ENCODE assay signal across 12 cellular contexts in the genomic region with DNA sequence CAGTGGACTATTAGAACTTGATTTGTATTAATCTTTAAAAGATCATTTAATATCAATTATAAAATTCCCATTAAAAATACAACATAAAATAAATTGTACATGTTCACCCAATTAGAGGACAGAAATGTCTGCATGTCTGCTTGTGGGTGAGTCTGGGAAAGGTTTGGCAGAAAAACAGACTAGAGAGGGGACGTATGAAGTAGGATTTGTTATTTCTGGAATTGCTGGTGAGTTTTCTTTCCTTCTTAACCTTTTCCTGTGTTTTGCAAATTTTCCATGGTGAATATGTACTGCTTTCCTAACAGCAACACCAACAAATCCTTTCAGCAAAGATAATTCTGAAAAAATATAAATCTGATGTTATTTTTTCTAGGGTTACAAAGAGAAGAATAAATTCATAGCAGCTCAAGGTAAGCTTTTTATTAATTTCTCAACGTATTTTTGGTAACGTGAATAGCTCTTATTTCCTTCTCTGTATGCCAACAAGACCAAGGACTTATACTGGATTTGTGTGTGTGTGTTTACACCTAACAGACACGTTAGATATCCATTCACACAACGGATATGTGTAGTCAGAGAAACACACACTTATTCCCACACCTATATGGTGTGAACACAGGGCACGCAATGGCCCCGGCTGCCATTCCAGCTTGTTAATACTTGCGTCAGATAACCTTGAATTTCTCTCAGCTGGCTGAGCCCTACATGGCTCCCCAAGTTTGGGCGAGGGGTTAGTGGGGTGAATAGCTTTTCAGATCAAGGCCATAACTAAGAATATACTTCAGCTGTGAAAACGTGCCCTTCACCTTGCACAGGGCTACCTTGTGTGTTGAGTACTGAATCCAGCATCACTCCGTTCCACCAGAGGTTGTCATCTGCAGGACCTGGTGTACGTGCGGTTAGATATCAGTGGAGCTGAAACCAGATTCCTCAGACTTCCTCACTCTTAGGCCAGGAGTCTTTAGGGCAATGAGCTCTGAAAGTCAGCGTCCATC.
DNase-seq lines count a peak whose midpoint lies in the region; ATAC-seq and TF ChIP-seq lines count a peak whose summit lies in the region.
"Had no signal": no experiment of that assay in that cellular context is flagged by ENCODE, and none has a peak within 500 bp of the region (broad histone marks: within the 10 kb centered on the region; RNA-seq: fewer than 3 reads in every experiment).

No MANE protein-coding gene starts in this region.

- no peaks in the 10 kb centered on the region for H3K36me3 ChIP-seq in breast epithelium
- peaks cover 24% of the 10 kb centered on the region for H3K36me3 ChIP-seq in left ventricle myocardium inferior
- H3K36me3 ChIP-seq in stomach, result peaks cover under 1 to 65% (median 38%) of the 10 kb centered on the region in 4 donors

- no peak overlapping the region for H3K27ac Mint-ChIP-seq in MCF 10A (ENCODE audit: low read depth, unreplicated experiment)
- H3K27ac Mint-ChIP-seq in T-helper 17 cell, result peak overlapping the region; percentile 97

- peaks cover 60% of the 10 kb centered on the region for H3K36me3 Mint-ChIP-seq in MCF 10A (ENCODE audit: insufficient read depth, unreplicated experiment)
- H3K36me3 Mint-ChIP-seq in T-helper 17 cell (ENCODE audit: low read depth), result peaks cover 13% of the 10 kb centered on the region

- CTCF ChIA-PET in MCF 10A (lab: Yijun Ruan, JAX), result interaction anchor here (0.5 to 17.1 kb wide), 8 partner anchors 10 to 319 kb away, joined by 3 to 354 read pairs (median 6); no protein-coding TSS in a partner anchor

- H3K27me3 ChIP-seq in breast epithelium, result no peaks in the 10 kb centered on the region
- H3K27me3 ChIP-seq in left ventricle myocardium inferior (ENCODE audit: low read depth), result no peaks in the 10 kb centered on the region
- H3K27me3 ChIP-seq in stomach, result no peaks in the 10 kb centered on the region

- no peak for TF ChIP-seq POLR2A in breast epithelium (IDR thresholded peaks at IDR 0.05)
- TF ChIP-seq POLR2A in stomach (IDR thresholded peaks at IDR 0.05), result no peak

- H3K4me3 Mint-ChIP-seq in MCF 10A (ENCODE audit: unreplicated experiment) (no peak overlapping the region), T-helper 17 cell (peak overlapping the region; percentile 88)

- no peaks in the 10 kb centered on the region for H3K9me3 Mint-ChIP-seq in MCF 10A (ENCODE audit: unreplicated experiment)

- WGBS in stomach, 5 donors, result 77 to 90% (median 84%) methylated on average over 14 of the region's 14 CpGs

- H3K27ac ChIP-seq in breast epithelium, result peak overlapping the region; percentile 88 to 98
- peak overlapping the region; percentile 75 for H3K27ac ChIP-seq in left ventricle myocardium inferior (replicated peaks)
- H3K27ac ChIP-seq in stomach, result peak overlapping the region in 3 of 5 donors; percentile 61 to 87 (median 81)

- H3K27me3 Mint-ChIP-seq in MCF 10A (ENCODE audit: insufficient read depth, unreplicated experiment) (no peaks in the 10 kb centered on the region), T-helper 17 cell (no peaks in the 10 kb centered on the region)

- no peak for TF ChIP-seq CTCF in breast epithelium (IDR thresholded peaks at IDR 0.05)
- no peak for TF ChIP-seq CTCF in MCF 10A (IDR thresholded peaks at IDR 0.05; ENCODE audit: unreplicated experiment)
- TF ChIP-seq CTCF in left ventricle myocardium inferior (IDR thresholded peaks at IDR 0.05; ENCODE audit: borderline replicate concordance), result no peak
- TF ChIP-seq CTCF in stomach (IDR thresholded peaks at IDR 0.05), result no peak

- no peak for DNase-seq in breast epithelium (ENCODE audit: low spot score in 2 of 2)
- DNase-seq in MCF 10A (ENCODE audit: unreplicated experiment), result no peak
- no peak for DNase-seq in T-helper 17 cell
- no peak for DNase-seq in left ventricle myocardium inferior
- no peak for DNase-seq in stomach
- no peak for DNase-seq in AML-193 (lab: John Stamatoyannopoulos, UW)
- DNase-seq: activated CD8-positive, alpha-beta memory T cell treated with anti-CD3 and anti-CD28 coated beads, Interleukin-2, amount 50 U/mL, for 48 hours; NCI-H2081 treated with DMSO at 0.1 percent for 48 hours; stimulated activated CD4-positive, alpha-beta T cell treated with anti-CD3 and anti-CD28 coated beads, Interleukin-12 subunit alpha, Interleukin-12 subunit beta, amount 100 ng/mL, for 4 hours; T-helper 9 cell had no signal

- H3K4me1 ChIP-seq in breast epithelium, result peaks cover 23 to 25% of the 10 kb centered on the region in 2 donors
- H3K4me1 ChIP-seq in left ventricle myocardium inferior, result peaks cover 40% of the 10 kb centered on the region
- H3K4me1 ChIP-seq in stomach, result peaks cover 13 to 39% (median 16%) of the 10 kb centered on the region in 4 donors

- intact Hi-C loops in breast epithelium (cut with DNase I; ENCODE audit: low total_unique reads), result loop anchor here (10.0 kb wide), 1 partner anchor 157 kb away; the partner anchor contains the start of gene PTPRE
- intact Hi-C loops in MCF 10A (cut with micrococcal nuclease), result no loop called here
- intact Hi-C loops in left ventricle myocardium inferior (cut with micrococcal nuclease), result loop anchor here (10.0 kb wide), 2 partner anchors 47 to 157 kb away; partner anchors contain the start of gene PTPRE
- intact Hi-C loops in stomach (cut with DNase I; ENCODE audit: low total_unique reads), result no loop called here

- H3K4me3 ChIP-seq in breast epithelium (no peak overlapping the region), left ventricle myocardium inferior (no peak overlapping the region), stomach (no peak overlapping the region)

- POLR2A ChIA-PET in MCF 10A (lab: Yijun Ruan, JAX), result interaction anchor here (9.2 kb wide), 1 partner anchor 12 kb away, joined by 216 read pairs; no protein-coding TSS in a partner anchor

- ATAC-seq in T-helper 17 cell, result no peak
- ATAC-seq in GM19455 (IDR thresholded peaks at IDR 0.05; ENCODE audit: unreplicated experiment), result no peak
- ATAC-seq in HG03135 (IDR thresholded peaks at IDR 0.05; ENCODE audit: unreplicated experiment), result no peak

- BruUV-seq in MCF 10A (replicated peaks; lab: Mats Ljungman, UMichigan), result no TSS peak

- H3K9me3 ChIP-seq in breast epithelium, result no peaks in the 10 kb centered on the region
- no peaks in the 10 kb centered on the region for H3K9me3 ChIP-seq in T-helper 17 cell (ENCODE audit: control insufficient read depth, low read length, poor library complexity, severe bottlenecking)
- no peaks in the 10 kb centered on the region for H3K9me3 ChIP-seq in left ventricle myocardium inferior (replicated peaks)
- no peaks in the 10 kb centered on the region for H3K9me3 ChIP-seq in stomach

- H3K4me1 Mint-ChIP-seq in MCF 10A (ENCODE audit: insufficient read depth, unreplicated experiment) (peaks cover 22% of the 10 kb centered on the region), T-helper 17 cell (peaks cover 54% of the 10 kb centered on the region)

- TF ChIP-seq EP300 in stomach (IDR thresholded peaks at IDR 0.05), result no peak

Comparison
In these comparisons a context has a peak if more than half of its experiments do, and no peak if none do; other contexts are left out.
1. intact Hi-C loops: an anchor here in breast epithelium (10.0 kb wide) and left ventricle myocardium inferior (10.0 kb wide); none called in MCF 10A and stomach.